2 cellular contexts compared by ENCODE assay signal in the genomic region with DNA sequence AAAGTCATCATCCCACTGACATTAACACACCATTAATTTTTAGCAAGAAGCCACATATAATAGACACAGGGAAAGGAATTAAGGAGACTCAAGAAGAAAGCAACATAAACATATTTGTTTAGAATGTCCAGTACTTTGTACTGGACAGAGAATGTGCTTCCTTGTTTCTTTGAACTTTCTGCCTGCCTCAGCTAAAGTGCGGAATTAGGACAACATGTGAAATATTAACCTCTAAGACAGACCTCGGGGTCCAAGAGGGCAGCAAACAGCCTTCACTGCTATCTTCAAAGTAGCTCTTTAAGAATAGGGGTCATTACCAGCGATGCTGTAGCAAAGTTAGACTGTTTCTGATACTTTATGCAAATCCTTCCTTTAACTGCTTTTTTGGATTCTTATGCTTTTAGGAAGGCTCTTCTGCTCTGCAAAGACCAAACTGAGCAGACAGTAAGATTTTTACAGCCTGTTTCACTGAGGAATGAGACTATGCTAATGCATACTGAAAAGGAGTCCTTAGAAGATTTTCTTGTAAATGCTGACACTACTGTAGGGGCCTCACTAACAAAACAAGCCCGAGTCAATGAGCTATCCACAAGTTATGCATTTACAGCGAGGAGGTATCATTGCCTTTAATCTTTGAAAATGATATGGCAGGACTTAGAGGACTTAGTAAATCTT.
A peak's percentile ranks its signal among the peaks of the same experiment; 100 is the strongest.
TF ChIP-seq lines count a peak whose summit lies in the region.

No MANE protein-coding gene starts in this region.

TF ChIP-seq in IMR-90, 13 proteins besides CTCF, POLR2A, EP300 and RAD21:
- TF ChIP-seq, protein P1, sequence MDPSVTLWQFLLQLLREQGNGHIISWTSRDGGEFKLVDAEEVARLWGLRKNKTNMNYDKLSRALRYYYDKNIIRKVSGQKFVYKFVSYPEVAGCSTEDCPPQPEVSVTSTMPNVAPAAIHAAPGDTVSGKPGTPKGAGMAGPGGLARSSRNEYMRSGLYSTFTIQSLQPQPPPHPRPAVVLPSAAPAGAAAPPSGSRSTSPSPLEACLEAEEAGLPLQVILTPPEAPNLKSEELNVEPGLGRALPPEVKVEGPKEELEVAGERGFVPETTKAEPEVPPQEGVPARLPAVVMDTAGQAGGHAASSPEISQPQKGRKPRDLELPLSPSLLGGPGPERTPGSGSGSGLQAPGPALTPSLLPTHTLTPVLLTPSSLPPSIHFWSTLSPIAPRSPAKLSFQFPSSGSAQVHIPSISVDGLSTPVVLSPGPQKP (IDR thresholded peaks at IDR 0.05; ENCODE audit: borderline replicate concordance, low read depth, low read length), result no peak
- TF ChIP-seq MAFK (IDR thresholded peaks at IDR 0.05; ENCODE audit: low read depth, low read length), result peak; percentile 43; the same call in 1 of the 2 replicates

TF ChIP-seq in endothelial cell of umbilical vein, 7 proteins besides CTCF, POLR2A, EP300 and RAD21:
- TF ChIP-seq, protein P2, sequence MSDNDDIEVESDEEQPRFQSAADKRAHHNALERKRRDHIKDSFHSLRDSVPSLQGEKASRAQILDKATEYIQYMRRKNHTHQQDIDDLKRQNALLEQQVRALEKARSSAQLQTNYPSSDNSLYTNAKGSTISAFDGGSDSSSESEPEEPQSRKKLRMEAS (IDR thresholded peaks at IDR 0.05; ENCODE audit: insufficient read depth, insufficient read length), result no peak
- TF ChIP-seq POLR2AphosphoS5 (IDR thresholded peaks at IDR 0.05; ENCODE audit: insufficient read depth, low read depth, low read length) (no peak), EZH2 (IDR thresholded peaks at IDR 0.05; ENCODE audit: borderline replicate concordance, low read depth, low read length, severe bottlenecking) (no peak), JUN (IDR thresholded peaks at IDR 0.05; ENCODE audit: borderline replicate concordance, insufficient read depth, insufficient read length, low read depth) (no peak), GATA2 (IDR thresholded peaks at IDR 0.05; ENCODE audit: insufficient read depth, insufficient read length, low read depth, low read length) (no peak)
TF ChIP-seq in endothelial cell of umbilical vein: peak in this region for 0.
